35 cellular contexts compared by ENCODE assay signal in the genomic region with DNA sequence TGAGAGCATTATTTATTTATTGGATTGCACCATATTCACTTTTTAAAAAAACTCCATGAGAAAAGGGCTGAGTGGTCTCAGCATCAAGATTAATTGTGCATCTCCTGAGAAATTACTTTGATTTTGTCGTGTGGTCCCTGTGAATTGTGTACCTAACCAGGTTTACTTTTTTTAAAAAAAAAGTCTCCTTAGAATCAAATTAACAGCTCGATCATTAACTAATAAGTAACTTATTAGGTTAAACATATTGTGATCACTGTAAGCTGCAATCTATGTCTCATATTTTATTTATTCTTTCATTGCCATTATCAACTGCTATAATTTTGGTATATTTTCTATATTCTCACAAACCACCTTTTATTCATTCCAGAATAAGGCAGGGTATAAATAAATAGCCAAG.
"Had no signal": no experiment of that assay in that cellular context is flagged by ENCODE, and none has a peak within 500 bp of the region (broad histone marks: within the 10 kb centered on the region; RNA-seq: fewer than 3 reads in every experiment).

No MANE protein-coding gene starts in this region.

- H3K27ac ChIP-seq: KMS-11 had no signal

- H3K27me3 ChIP-seq: MG63 had no signal

- H3K36me3 ChIP-seq: MG63 had no signal

- H3K4me3 ChIP-seq: MG63 had no signal

- H3K9ac ChIP-seq: KMS-11 had no signal

- H3K9me3 ChIP-seq: MG63 had no signal

- DNase-seq: Karpas-422, Kasumi-1, KG1, MG63, MM.1S, MV-4-11, NCI-H1048, NCI-H1092, NCI-H1092 treated with DMSO at 0.1 percent for 48 hours, NCI-H1105, NCI-H1105 treated with DMSO at 0.1 percent for 48 hours, NCI-H1417, NCI-H1417 treated with DMSO at 0.1 percent for 48 hours, NCI-H1436, NCI-H1436 treated with DMSO at 0.1 percent for 48 hours, NCI-H146, NCI-H1694, NCI-H1694 treated with DMSO at 0.1 percent for 48 hours, NCI-H187, NCI-H187 treated with DMSO at 0.1 percent for 48 hours, NCI-H1930, NCI-H2029, NCI-H2029 treated with DMSO at 0.1 percent for 48 hours, NCI-H2081, NCI-H2081 treated with DMSO at 0.1 percent for 48 hours, NCI-H2107, NCI-H2171, NCI-H2171 treated with DMSO at 0.1 percent for 48 hours, NCI-H2227 treated with DMSO at 0.1 percent for 48 hours, NCI-H226, NCI-H345, NCI-H446, NCI-H446 treated with DMSO at 0.1 percent for 48 hours, NCI-H510A had no signal
